1 cellular context compared by ENCODE assay signal in genomic region chr1:65279092-65279448, GRCh38.
TF ChIP-seq lines count a peak whose summit lies in the region.

No MANE protein-coding gene starts in this region.

TF ChIP-seq in K562, 482 proteins besides CTCF, POLR2A, EP300 and RAD21 (continued from another document and continues in another):
- TF ChIP-seq RNF219 (CRISPR knock-in tag; IDR thresholded peaks at IDR 0.05): no peak
- TF ChIP-seq IRF2 (CRISPR knock-in tag; IDR thresholded peaks at IDR 0.05): no peak
- no peak for TF ChIP-seq ZNF583 (CRISPR knock-in tag; IDR thresholded peaks at IDR 0.05)
- peak; percentile 83 for TF ChIP-seq CBFA2T2 (conservative IDR thresholded peaks at IDR 0.05)
- no peak for TF ChIP-seq SMAD1 (IDR thresholded peaks at IDR 0.05; ENCODE audit: low read depth, low read length, partially characterized antibody)
- TF ChIP-seq, protein P1, sequence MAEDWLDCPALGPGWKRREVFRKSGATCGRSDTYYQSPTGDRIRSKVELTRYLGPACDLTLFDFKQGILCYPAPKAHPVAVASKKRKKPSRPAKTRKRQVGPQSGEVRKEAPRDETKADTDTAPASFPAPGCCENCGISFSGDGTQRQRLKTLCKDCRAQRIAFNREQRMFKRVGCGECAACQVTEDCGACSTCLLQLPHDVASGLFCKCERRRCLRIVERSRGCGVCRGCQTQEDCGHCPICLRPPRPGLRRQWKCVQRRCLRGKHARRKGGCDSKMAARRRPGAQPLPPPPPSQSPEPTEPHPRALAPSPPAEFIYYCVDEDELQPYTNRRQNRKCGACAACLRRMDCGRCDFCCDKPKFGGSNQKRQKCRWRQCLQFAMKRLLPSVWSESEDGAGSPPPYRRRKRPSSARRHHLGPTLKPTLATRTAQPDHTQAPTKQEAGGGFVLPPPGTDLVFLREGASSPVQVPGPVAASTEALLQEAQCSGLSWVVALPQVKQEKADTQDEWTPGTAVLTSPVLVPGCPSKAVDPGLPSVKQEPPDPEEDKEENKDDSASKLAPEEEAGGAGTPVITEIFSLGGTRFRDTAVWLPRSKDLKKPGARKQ (CRISPR knock-in tag; IDR thresholded peaks at IDR 0.05): no peak
- no peak for TF ChIP-seq OTX1 (CRISPR knock-in tag; IDR thresholded peaks at IDR 0.05)
- TF ChIP-seq SNRNP70 (optimal IDR thresholded peaks at IDR 0.05; ENCODE audit: low read depth, low read length): no peak
- TF ChIP-seq, protein P2, sequence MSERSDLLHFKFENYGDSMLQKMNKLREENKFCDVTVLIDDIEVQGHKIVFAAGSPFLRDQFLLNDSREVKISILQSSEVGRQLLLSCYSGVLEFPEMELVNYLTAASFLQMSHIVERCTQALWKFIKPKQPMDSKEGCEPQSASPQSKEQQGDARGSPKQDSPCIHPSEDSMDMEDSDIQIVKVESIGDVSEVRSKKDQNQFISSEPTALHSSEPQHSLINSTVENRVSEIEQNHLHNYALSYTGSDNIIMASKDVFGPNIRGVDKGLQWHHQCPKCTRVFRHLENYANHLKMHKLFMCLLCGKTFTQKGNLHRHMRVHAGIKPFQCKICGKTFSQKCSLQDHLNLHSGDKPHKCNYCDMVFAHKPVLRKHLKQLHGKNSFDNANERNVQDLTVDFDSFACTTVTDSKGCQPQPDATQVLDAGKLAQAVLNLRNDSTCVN (CRISPR knock-in tag; IDR thresholded peaks at IDR 0.05): no peak
- TF ChIP-seq ZNF282 (CRISPR knock-in tag; IDR thresholded peaks at IDR 0.05): no peak
- TF ChIP-seq BDP1 (IDR thresholded peaks at IDR 0.05; ENCODE audit: insufficient read depth, insufficient read length): no peak
- TF ChIP-seq ZC3H8 (IDR thresholded peaks at IDR 0.05): no peak
- TF ChIP-seq, protein P3, sequence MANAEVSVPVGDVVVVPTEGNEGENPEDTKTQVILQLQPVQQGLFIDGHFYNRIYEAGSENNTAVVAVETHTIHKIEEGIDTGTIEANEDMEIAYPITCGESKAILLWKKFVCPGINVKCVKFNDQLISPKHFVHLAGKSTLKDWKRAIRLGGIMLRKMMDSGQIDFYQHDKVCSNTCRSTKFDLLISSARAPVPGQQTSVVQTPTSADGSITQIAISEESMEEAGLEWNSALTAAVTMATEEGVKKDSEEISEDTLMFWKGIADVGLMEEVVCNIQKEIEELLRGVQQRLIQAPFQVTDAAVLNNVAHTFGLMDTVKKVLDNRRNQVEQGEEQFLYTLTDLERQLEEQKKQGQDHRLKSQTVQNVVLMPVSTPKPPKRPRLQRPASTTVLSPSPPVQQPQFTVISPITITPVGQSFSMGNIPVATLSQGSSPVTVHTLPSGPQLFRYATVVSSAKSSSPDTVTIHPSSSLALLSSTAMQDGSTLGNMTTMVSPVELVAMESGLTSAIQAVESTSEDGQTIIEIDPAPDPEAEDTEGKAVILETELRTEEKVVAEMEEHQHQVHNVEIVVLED (CRISPR knock-in tag; IDR thresholded peaks at IDR 0.05): no peak
- TF ChIP-seq NEUROD1 (IDR thresholded peaks at IDR 0.05; ENCODE audit: borderline replicate concordance, low read depth, low read length, partially characterized antibody): no peak
- TF ChIP-seq MECOM (CRISPR knock-in tag; IDR thresholded peaks at IDR 0.05): no peak
- TF ChIP-seq SAFB (IDR thresholded peaks at IDR 0.05; ENCODE audit: borderline replicate concordance, low read depth, low read length): no peak
- no peak for TF ChIP-seq HNRNPLL (IDR thresholded peaks at IDR 0.05; ENCODE audit: low read depth, low read length, poor library complexity, severe bottlenecking)
- no peak for TF ChIP-seq MITF (IDR thresholded peaks at IDR 0.05)
- TF ChIP-seq KDM1A (IDR thresholded peaks at IDR 0.05): peak; percentile 98
- peak; percentile 16; the same call in 1 of the 2 replicates for TF ChIP-seq BHLHE40 (IDR thresholded peaks at IDR 0.05; ENCODE audit: low read length)
- no peak for TF ChIP-seq ARID2 (IDR thresholded peaks at IDR 0.05)
- no peak for TF ChIP-seq MCM7 (IDR thresholded peaks at IDR 0.05)
- TF ChIP-seq, protein P4, sequence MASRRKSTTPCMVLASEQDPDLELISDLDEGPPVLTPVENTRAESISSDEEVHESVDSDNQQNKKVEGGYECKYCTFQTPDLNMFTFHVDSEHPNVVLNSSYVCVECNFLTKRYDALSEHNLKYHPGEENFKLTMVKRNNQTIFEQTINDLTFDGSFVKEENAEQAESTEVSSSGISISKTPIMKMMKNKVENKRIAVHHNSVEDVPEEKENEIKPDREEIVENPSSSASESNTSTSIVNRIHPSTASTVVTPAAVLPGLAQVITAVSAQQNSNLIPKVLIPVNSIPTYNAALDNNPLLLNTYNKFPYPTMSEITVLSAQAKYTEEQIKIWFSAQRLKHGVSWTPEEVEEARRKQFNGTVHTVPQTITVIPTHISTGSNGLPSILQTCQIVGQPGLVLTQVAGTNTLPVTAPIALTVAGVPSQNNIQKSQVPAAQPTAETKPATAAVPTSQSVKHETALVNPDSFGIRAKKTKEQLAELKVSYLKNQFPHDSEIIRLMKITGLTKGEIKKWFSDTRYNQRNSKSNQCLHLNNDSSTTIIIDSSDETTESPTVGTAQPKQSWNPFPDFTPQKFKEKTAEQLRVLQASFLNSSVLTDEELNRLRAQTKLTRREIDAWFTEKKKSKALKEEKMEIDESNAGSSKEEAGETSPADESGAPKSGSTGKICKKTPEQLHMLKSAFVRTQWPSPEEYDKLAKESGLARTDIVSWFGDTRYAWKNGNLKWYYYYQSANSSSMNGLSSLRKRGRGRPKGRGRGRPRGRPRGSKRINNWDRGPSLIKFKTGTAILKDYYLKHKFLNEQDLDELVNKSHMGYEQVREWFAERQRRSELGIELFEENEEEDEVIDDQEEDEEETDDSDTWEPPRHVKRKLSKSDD (conservative IDR thresholded peaks at IDR 0.05; ENCODE audit: low read length): no peak
- TF ChIP-seq, protein P5, sequence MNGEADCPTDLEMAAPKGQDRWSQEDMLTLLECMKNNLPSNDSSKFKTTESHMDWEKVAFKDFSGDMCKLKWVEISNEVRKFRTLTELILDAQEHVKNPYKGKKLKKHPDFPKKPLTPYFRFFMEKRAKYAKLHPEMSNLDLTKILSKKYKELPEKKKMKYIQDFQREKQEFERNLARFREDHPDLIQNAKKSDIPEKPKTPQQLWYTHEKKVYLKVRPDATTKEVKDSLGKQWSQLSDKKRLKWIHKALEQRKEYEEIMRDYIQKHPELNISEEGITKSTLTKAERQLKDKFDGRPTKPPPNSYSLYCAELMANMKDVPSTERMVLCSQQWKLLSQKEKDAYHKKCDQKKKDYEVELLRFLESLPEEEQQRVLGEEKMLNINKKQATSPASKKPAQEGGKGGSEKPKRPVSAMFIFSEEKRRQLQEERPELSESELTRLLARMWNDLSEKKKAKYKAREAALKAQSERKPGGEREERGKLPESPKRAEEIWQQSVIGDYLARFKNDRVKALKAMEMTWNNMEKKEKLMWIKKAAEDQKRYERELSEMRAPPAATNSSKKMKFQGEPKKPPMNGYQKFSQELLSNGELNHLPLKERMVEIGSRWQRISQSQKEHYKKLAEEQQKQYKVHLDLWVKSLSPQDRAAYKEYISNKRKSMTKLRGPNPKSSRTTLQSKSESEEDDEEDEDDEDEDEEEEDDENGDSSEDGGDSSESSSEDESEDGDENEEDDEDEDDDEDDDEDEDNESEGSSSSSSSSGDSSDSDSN (IDR thresholded peaks at IDR 0.05; ENCODE audit: borderline replicate concordance in 1 of 2, low read depth in 2 of 2, low read length in 2 of 2): no peak
- TF ChIP-seq, protein P6, sequence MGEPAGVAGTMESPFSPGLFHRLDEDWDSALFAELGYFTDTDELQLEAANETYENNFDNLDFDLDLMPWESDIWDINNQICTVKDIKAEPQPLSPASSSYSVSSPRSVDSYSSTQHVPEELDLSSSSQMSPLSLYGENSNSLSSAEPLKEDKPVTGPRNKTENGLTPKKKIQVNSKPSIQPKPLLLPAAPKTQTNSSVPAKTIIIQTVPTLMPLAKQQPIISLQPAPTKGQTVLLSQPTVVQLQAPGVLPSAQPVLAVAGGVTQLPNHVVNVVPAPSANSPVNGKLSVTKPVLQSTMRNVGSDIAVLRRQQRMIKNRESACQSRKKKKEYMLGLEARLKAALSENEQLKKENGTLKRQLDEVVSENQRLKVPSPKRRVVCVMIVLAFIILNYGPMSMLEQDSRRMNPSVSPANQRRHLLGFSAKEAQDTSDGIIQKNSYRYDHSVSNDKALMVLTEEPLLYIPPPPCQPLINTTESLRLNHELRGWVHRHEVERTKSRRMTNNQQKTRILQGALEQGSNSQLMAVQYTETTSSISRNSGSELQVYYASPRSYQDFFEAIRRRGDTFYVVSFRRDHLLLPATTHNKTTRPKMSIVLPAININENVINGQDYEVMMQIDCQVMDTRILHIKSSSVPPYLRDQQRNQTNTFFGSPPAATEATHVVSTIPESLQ (CRISPR knock-in tag; IDR thresholded peaks at IDR 0.05): no peak
- no peak for TF ChIP-seq ESRRB (CRISPR knock-in tag; IDR thresholded peaks at IDR 0.05; ENCODE audit: borderline replicate concordance)
- TF ChIP-seq BRD9 (IDR thresholded peaks at IDR 0.05; ENCODE audit: low read depth, partially characterized antibody): no peak
- TF ChIP-seq KAT2B (IDR thresholded peaks at IDR 0.05; ENCODE audit: low read depth, low read length): no peak
- no peak for TF ChIP-seq YBX1 (IDR thresholded peaks at IDR 0.05)
- peak; percentile 77 for TF ChIP-seq ARID1B (IDR thresholded peaks at IDR 0.05)
- 0 out of 2 replicates have a peak, but pooled peaks have one; percentile 9 for TF ChIP-seq HMG20A (CRISPR knock-in tag; conservative IDR thresholded peaks at IDR 0.05)
- peak; percentile 33; the same call in 1 of the 2 replicates for TF ChIP-seq SMARCA4 (IDR thresholded peaks at IDR 0.05)
- TF ChIP-seq NFRKB (IDR thresholded peaks at IDR 0.05; ENCODE audit: low read depth): no peak
- TF ChIP-seq PRMT5 (CRISPR knock-in tag; IDR thresholded peaks at IDR 0.05): no peak
- TF ChIP-seq TCF3 (CRISPR knock-in tag; IDR thresholded peaks at IDR 0.05): peak; percentile 87
- no peak for TF ChIP-seq POLR3G (IDR thresholded peaks at IDR 0.05; ENCODE audit: extremely low read depth, insufficient read length, insufficient replicate concordance)
- TF ChIP-seq ZBTB9 (CRISPR knock-in tag; IDR thresholded peaks at IDR 0.05): no peak
- TF ChIP-seq SOX6 (IDR thresholded peaks at IDR 0.05): no peak
- no peak for TF ChIP-seq ETV1 (tag; conservative IDR thresholded peaks at IDR 0.05; ENCODE audit: low read depth)
- 0 out of 2 replicates have a peak, but pooled peaks have one; percentile 2 for TF ChIP-seq JUND (IDR thresholded peaks at IDR 0.05; ENCODE audit: borderline replicate concordance, low read depth, low read length)
- TF ChIP-seq JUND (tag; IDR thresholded peaks at IDR 0.05; ENCODE audit: borderline replicate concordance, low read depth, low read length): no peak
- TF ChIP-seq, protein P7, sequence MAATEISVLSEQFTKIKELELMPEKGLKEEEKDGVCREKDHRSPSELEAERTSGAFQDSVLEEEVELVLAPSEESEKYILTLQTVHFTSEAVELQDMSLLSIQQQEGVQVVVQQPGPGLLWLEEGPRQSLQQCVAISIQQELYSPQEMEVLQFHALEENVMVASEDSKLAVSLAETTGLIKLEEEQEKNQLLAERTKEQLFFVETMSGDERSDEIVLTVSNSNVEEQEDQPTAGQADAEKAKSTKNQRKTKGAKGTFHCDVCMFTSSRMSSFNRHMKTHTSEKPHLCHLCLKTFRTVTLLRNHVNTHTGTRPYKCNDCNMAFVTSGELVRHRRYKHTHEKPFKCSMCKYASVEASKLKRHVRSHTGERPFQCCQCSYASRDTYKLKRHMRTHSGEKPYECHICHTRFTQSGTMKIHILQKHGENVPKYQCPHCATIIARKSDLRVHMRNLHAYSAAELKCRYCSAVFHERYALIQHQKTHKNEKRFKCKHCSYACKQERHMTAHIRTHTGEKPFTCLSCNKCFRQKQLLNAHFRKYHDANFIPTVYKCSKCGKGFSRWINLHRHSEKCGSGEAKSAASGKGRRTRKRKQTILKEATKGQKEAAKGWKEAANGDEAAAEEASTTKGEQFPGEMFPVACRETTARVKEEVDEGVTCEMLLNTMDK (IDR thresholded peaks at IDR 0.05; ENCODE audit: borderline replicate concordance, insufficient read depth, low read depth, low read length, poor library complexity, severe bottlenecking): no peak
- TF ChIP-seq GABPB1 (CRISPR knock-in tag; IDR thresholded peaks at IDR 0.05): no peak
